In the genomic region with DNA sequence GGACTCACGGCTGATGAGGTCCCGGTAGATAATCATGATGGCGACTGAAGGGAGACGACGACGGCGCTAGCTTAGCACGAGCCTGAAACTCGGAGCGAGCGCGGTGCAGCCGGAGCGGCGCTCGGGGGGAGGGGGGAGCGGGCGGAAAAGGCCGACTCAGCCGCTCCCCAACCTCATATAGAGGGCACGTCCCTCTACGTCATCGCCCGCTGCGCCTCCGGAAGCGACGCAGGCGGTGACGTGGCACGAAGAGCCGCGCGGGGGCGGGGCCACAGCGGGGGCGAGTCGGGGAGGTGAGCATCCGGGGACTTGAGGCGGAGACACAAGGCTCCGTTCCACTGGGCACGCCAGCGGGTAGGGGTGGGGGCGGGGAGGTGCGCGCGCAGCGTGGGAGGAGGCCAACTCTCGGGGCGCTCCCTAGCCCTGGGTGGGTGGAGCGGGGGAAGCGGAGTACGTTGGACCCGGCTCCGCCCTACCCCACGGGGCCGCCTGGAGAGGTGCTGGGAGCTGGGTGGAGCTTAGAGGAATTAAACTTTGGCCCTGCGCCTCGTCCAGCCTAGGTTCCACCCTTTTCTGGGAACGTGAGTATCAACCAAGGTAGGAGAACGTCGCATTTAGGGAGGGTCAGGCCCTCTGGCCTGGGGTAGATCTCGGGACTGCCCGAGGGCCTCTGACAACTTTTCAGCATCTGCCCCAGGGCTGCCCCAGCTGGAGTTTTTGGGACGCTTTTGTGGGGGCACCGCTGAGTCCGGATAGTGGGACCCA, we compare ENCODE assay signal across 8 cellular contexts. TPM values are rescaled to one million over a fixed set of nuclear protein-coding genes. Genes with fewer than 3 reads are reported as not detected.
A peak's percentile ranks its signal among the peaks of the same experiment; 100 is the strongest.
DNase-seq lines count a peak whose midpoint lies in the region; ATAC-seq and TF ChIP-seq lines count a peak whose summit lies in the region.

A gene (minus strand): TSS at position 150 of the 765 bp plus-strand sequence. CDS start 114 bp downstream, at position 36.

- TF ChIP-seq POLR2A in transverse colon (IDR thresholded peaks at IDR 0.05), result peak; percentile 95

- peaks cover 54% of the 10 kb centered on the region for H3K36me3 Mint-ChIP-seq in activated naive CD8-positive, alpha-beta T cell treated with anti-CD3 and anti-CD28 coated beads, Interleukin-2, amount 50 U/mL, for 24 hours (ENCODE audit: low read depth)

- peak within 1 kb of the TSS; percentile 100 for H3K4ac ChIP-seq in trophoblast cell (ENCODE audit: low read depth, low read length)

- H2AFZ ChIP-seq in trophoblast cell (ENCODE audit: insufficient read depth, low read length, poor library complexity), result peak within 1 kb of the TSS; percentile 89

- H3K79me1 ChIP-seq in trophoblast cell (ENCODE audit: low read length), result peaks cover 10% of the 10 kb centered on the region

- peak within 1 kb of the TSS; percentile 91 for H3K4me3 ChIP-seq in GM12864 (ENCODE audit: low read depth, low read length)
- H3K4me3 ChIP-seq in trophoblast cell (ENCODE audit: low read depth, low read length), result peak within 1 kb of the TSS; percentile 99
- H3K4me3 ChIP-seq in transverse colon, result peak within 1 kb of the TSS; percentile 86 to 99 (median 90)

- peak; percentile 87 for ATAC-seq in HG02759 (IDR thresholded peaks at IDR 0.05; ENCODE audit: unreplicated experiment)
- ATAC-seq in activated naive CD8-positive, alpha-beta T cell treated with anti-CD3 and anti-CD28 coated beads, Interleukin-2, amount 50 U/mL, for 24 hours, result peak; percentile 91
- ATAC-seq in Right ventricle myocardium superior (ENCODE audit: poor library complexity), result peak; percentile 93

- H3K9ac ChIP-seq in trophoblast cell (ENCODE audit: low read length), result peak within 1 kb of the TSS; percentile 100

- H2BK120ac ChIP-seq in trophoblast cell (ENCODE audit: insufficient read depth, low read length, poor library complexity), result peak within 1 kb of the TSS; percentile 96

- H3K4me1 Mint-ChIP-seq in activated naive CD8-positive, alpha-beta T cell treated with anti-CD3 and anti-CD28 coated beads, Interleukin-2, amount 50 U/mL, for 24 hours, result peaks cover 59% of the 10 kb centered on the region

- peak within 1 kb of the TSS; percentile 38 for H2BK12ac ChIP-seq in trophoblast cell (ENCODE audit: low read length)

- peak within 1 kb of the TSS; percentile 98 for H4K91ac ChIP-seq in trophoblast cell (ENCODE audit: low read depth, low read length)

- H3K27me3 ChIP-seq in trophoblast cell (ENCODE audit: insufficient read depth, low read length) (no peaks in the 10 kb centered on the region), transverse colon (no peaks in the 10 kb centered on the region)

- peak within 1 kb of the TSS; percentile 97 for H2AK5ac ChIP-seq in trophoblast cell (ENCODE audit: low read length)

- DNase-seq in GM12864 (ENCODE audit: low read depth) (peak; percentile 92), NCI-H1417 (lab: John Stamatoyannopoulos, UW) (peak; percentile 95 to 98 (median 98)), SW 1271 (lab: John Stamatoyannopoulos, UW) (peak; percentile 94 to 96), Right ventricle myocardium superior (peak; percentile 99), trophoblast cell (peak; percentile 98 to 99), transverse colon (peak; percentile 99)
- DNase-seq in activated naive CD8-positive, alpha-beta T cell treated with anti-CD3 and anti-CD28 coated beads, Interleukin-2, amount 50 U/mL, for 24 hours, result peak; percentile 99

- H3K23ac ChIP-seq in trophoblast cell (ENCODE audit: low read length), result no peak within 1 kb of the TSS

- peaks cover 0 to 3% of the 10 kb centered on the region in 2 experiments for H3K4me1 ChIP-seq in trophoblast cell (ENCODE audit: control insufficient read depth in 1 of 2, insufficient read depth in 2 of 2, low read length in 2 of 2)
- H3K4me1 ChIP-seq in transverse colon, result peaks cover 30 to 52% (median 45%) of the 10 kb centered on the region in 4 donors

- TF ChIP-seq EP300 in transverse colon (IDR thresholded peaks at IDR 0.05; ENCODE audit: low read depth), result peak; percentile 82

- H3K9me3 ChIP-seq in trophoblast cell (ENCODE audit: insufficient read depth, low read depth, low read length) (no peaks in the 10 kb centered on the region), transverse colon (no peaks in the 10 kb centered on the region)

- no peaks in the 10 kb centered on the region for H3K9me3 Mint-ChIP-seq in activated naive CD8-positive, alpha-beta T cell treated with anti-CD3 and anti-CD28 coated beads, Interleukin-2, amount 50 U/mL, for 24 hours

- intact Hi-C loops in Right ventricle myocardium superior (cut with DNase I), result no loop called here
- intact Hi-C loops in transverse colon (cut with DNase I; ENCODE audit: low total_unique reads), result no loop called here

- H4K8ac ChIP-seq in trophoblast cell (ENCODE audit: low read depth, low read length), result peak within 1 kb of the TSS; percentile 93

- peaks cover 14% of the 10 kb centered on the region for H3K79me2 ChIP-seq in trophoblast cell (ENCODE audit: control insufficient read depth, insufficient read depth, low read length, poor library complexity)

- H3K27me3 Mint-ChIP-seq in activated naive CD8-positive, alpha-beta T cell treated with anti-CD3 and anti-CD28 coated beads, Interleukin-2, amount 50 U/mL, for 24 hours, result peaks cover 3% of the 10 kb centered on the region

- peak within 1 kb of the TSS; percentile 99 for H3K18ac ChIP-seq in trophoblast cell (ENCODE audit: low read length)

- peak within 1 kb of the TSS; percentile 97 for H4K12ac ChIP-seq in trophoblast cell (ENCODE audit: low read depth, low read length)

- H2BK5ac ChIP-seq in trophoblast cell (ENCODE audit: low read depth, low read length, poor library complexity), result peak within 1 kb of the TSS; percentile 98

- no CpG with 5 or more reads among the region's 67 CpGs for WGBS in trophoblast cell (ENCODE audit: extremely low coverage, insufficient coverage, insufficient read length)
- 0 to 2% methylated on average over 7 to 60 of the region's 67 CpGs for WGBS in transverse colon (ENCODE audit: low coverage in 1 of 2), 2 donors

- peak within 1 kb of the TSS; percentile 98 for H3K4me2 ChIP-seq in trophoblast cell (ENCODE audit: low read length)

- peak within 1 kb of the TSS; percentile 99 for H3K27ac Mint-ChIP-seq in activated naive CD8-positive, alpha-beta T cell treated with anti-CD3 and anti-CD28 coated beads, Interleukin-2, amount 50 U/mL, for 24 hours

- H3K4me3 Mint-ChIP-seq in activated naive CD8-positive, alpha-beta T cell treated with anti-CD3 and anti-CD28 coated beads, Interleukin-2, amount 50 U/mL, for 24 hours, result peak within 1 kb of the TSS; percentile 99

- peak within 1 kb of the TSS; percentile 98 for H3K14ac ChIP-seq in trophoblast cell (ENCODE audit: low read length)

- peaks cover 17 to 31% of the 10 kb centered on the region in 2 experiments for H3K36me3 ChIP-seq in trophoblast cell (ENCODE audit: control insufficient read depth in 1 of 2, insufficient read depth in 2 of 2, low read length in 2 of 2)
- peaks cover 0 to 56% (median 22%) of the 10 kb centered on the region in 4 donors for H3K36me3 ChIP-seq in transverse colon

- in situ Hi-C loops in transverse colon (cut with MboI; ENCODE audit: low pct_ligation_motif_present in 1 of 4, low pct_unique_long_range_greater_than_20kb in 1 of 4, low sequenced_read_pairs in 3 of 4), result no loop called here

- no peak for TF ChIP-seq CTCF in GM12864 (IDR thresholded peaks at IDR 0.05; ENCODE audit: low read depth, low read length, missing control alignments)
- peak in 1 of 5 experiments; percentile 8 for TF ChIP-seq CTCF in transverse colon (IDR thresholded peaks at IDR 0.05)

- H3K27ac ChIP-seq in trophoblast cell (ENCODE audit: low read depth, low read length) (peak within 1 kb of the TSS; percentile 99), transverse colon (peak within 1 kb of the TSS; percentile 99 to 100 (median 100))

RNA-seq across cellular contexts. Expression of the gene that starts here (rescaled TPM):
- total RNA-seq in Right ventricle myocardium superior (4,220 TPM), transverse colon (1,000 to 10,000 TPM; 1,485 to 2,679 (median 2,380) TPM)
- 3,985 and 4,109 TPM in 2 replicates for polyA plus RNA-seq in trophoblast cell (2013)

Comparison
In these comparisons a context has a peak if more than half of its experiments do, and no peak if none do; other contexts are left out.
1. Peak in every context shown above with its lines: DNase-seq, ATAC-seq, H3K4me3 ChIP-seq and H3K27ac ChIP-seq.